In genomic region chr6:119096683-119097310, GRCh38 we compare ENCODE assay signal across 10 cellular contexts. TPM values are rescaled to one million over a fixed set of nuclear protein-coding genes. Genes with fewer than 3 reads are reported as not detected.
DNase-seq lines count a peak whose midpoint lies in the region; ATAC-seq, FAIRE-seq and TF ChIP-seq lines count a peak whose summit lies in the region.
"Had no signal": no experiment of that assay in that cellular context is flagged by ENCODE, and none has a peak within 500 bp of the region (broad histone marks: within the 10 kb centered on the region; RNA-seq: fewer than 3 reads in every experiment).

No MANE protein-coding gene starts in this region.

- TF ChIP-seq CTCF in bronchial epithelial cell (IDR thresholded peaks at IDR 0.05; ENCODE audit: insufficient read depth, low read length, severe bottlenecking) = no peak

- no peak overlapping the region for H3K4me3 ChIP-seq in bronchial epithelial cell (ENCODE audit: low read depth, low read length)

- ATAC-seq in GM21717 (IDR thresholded peaks at IDR 0.05; ENCODE audit: unreplicated experiment) (no peak), HG03175 (IDR thresholded peaks at IDR 0.05; ENCODE audit: unreplicated experiment) (no peak)

- peak; percentile 30 for DNase-seq in HTR-8/SVneo (ENCODE audit: insufficient read length, low spot score)
- peak; percentile 81 for DNase-seq in bronchial epithelial cell (ENCODE audit: low read depth)
- peak in 38 of 51 donors; percentile 2 to 85 (median 53) for DNase-seq in hypothalamus (lab: John Stamatoyannopoulos, UW)
- DNase-seq in pulmonary artery endothelial cell (ENCODE audit: low read depth, low spot score) = peak; percentile 39
- no peak for DNase-seq in activated T-cell treated with anti-CD3 and anti-CD28 coated beads for 4 hours
- no peak for DNase-seq in cortex of kidney (lab: John Stamatoyannopoulos, UW)
- DNase-seq: DMS153, NCI-H1436 treated with DMSO at 0.1 percent for 48 hours had no signal

- no peaks in the 10 kb centered on the region for H3K27me3 ChIP-seq in bronchial epithelial cell (ENCODE audit: control insufficient read depth, insufficient read depth, low read length)

- no peaks in the 10 kb centered on the region for H3K36me3 ChIP-seq in bronchial epithelial cell (ENCODE audit: control insufficient read depth, insufficient read depth, low read length)

- FAIRE-seq in HTR-8/SVneo (lab: Jason Lieb, UNC) = no peak
- FAIRE-seq in bronchial epithelial cell (lab: Jason Lieb, UNC) = no peak

RNA-seq across cellular contexts. Expression of gene FAM184A, which starts 18.3 kb away (rescaled TPM):
- total RNA-seq in bronchial epithelial cell = under 0.01 and 0.26 TPM in 2 replicates
- total RNA-seq in pulmonary artery endothelial cell = 0.26 and 0.71 TPM in 2 replicates

Comparison
In these comparisons a context has a peak if more than half of its experiments do, and no peak if none do; other contexts are left out.
1. DNase-seq: peak in HTR-8/SVneo (single experiment), bronchial epithelial cell (single experiment), hypothalamus (38 of 51) and pulmonary artery endothelial cell (single experiment); none in activated T-cell treated with anti-CD3 and anti-CD28 coated beads for 4 hours (single experiment) and cortex of kidney (single experiment).